ENCODE assay signal across 26 cellular contexts in genomic region chr14:79502751-79503148, GRCh38.
"Had no signal": no experiment of that assay in that cellular context is flagged by ENCODE, and none has a peak within 500 bp of the region (broad histone marks: within the 10 kb centered on the region; RNA-seq: fewer than 3 reads in every experiment).

No MANE protein-coding gene starts in this region.

- H3K36me3 ChIP-seq: heart left ventricle, sigmoid colon, tibial nerve, WERI-Rb-1 had no signal

- DNase-seq: activated CD4-positive, alpha-beta memory T cell treated with anti-CD3 and anti-CD28 coated beads for 36 hours; activated CD4-positive, alpha-beta T cell treated with anti-CD3 and anti-CD28 coated beads for 48 hours; activated CD8-positive, alpha-beta memory T cell treated with anti-CD3 and anti-CD28 coated beads, Interleukin-2, amount 50 U/mL, for 48 hours; activated gamma-delta T cell treated with Interleukin-2 at 50 U/mL for 16 hours; activated naive CD4-positive, alpha-beta T cell treated with anti-CD3 and anti-CD28 coated beads, Interleukin-2, amount 50 U/mL, for 16 hours; activated T-cell treated with anti-CD3 and anti-CD28 coated beads, Interleukin-2, amount 50 U/mL, for 4 hours; amniotic stem cell; central memory CD4-positive, alpha-beta T cell; foreskin fibroblast; heart left ventricle; naive B cell; psoas muscle; sigmoid colon; stimulated activated CD4-positive, alpha-beta T cell treated with anti-CD3 and anti-CD28 coated beads, Interleukin-15, amount 100 ng/mL, for 24 hours; stimulated activated CD4-positive, alpha-beta T cell treated with anti-CD3 and anti-CD28 coated beads, Interleukin-2, amount 100 ng/mL, for 24 hours; stimulated activated naive CD4-positive, alpha-beta T cell; T-helper 17 cell; T1000; WERI-Rb-1 had no signal

- FAIRE-seq: astrocyte, endothelial cell of umbilical vein, urothelium cell line had no signal

- H3K4me1 ChIP-seq: psoas muscle had no signal

- H3K27me3 ChIP-seq: heart left ventricle, sigmoid colon, tibial nerve had no signal

- H3K27ac ChIP-seq: heart left ventricle, parathyroid adenoma, psoas muscle, sigmoid colon, tibial nerve, WERI-Rb-1 had no signal

- H2AFZ ChIP-seq: parathyroid adenoma had no signal

- H3K9me3 ChIP-seq: heart left ventricle, psoas muscle, sigmoid colon, tibial nerve had no signal

- H3K4me3 ChIP-seq: heart left ventricle, psoas muscle, sigmoid colon, tibial nerve had no signal

- H3K9ac ChIP-seq: parathyroid adenoma had no signal

- ATAC-seq: activated CD4-positive, CD25-positive, alpha-beta regulatory T cell treated with anti-CD3 and anti-CD28 coated beads, Interleukin-2, amount 50 U/mL, for 24 hours; activated T-cell treated with anti-CD3 and anti-CD28 coated beads, Interleukin-2, amount 50 U/mL, for 4 hours; activated T-helper 17 cell treated with anti-CD3 and anti-CD28 coated beads, Interleukin-2, amount 50 U/mL, for 72 hours; heart left ventricle; psoas muscle; T-helper 17 cell had no signal
